ENCODE assay signal across 20 cellular contexts in the genomic region with DNA sequence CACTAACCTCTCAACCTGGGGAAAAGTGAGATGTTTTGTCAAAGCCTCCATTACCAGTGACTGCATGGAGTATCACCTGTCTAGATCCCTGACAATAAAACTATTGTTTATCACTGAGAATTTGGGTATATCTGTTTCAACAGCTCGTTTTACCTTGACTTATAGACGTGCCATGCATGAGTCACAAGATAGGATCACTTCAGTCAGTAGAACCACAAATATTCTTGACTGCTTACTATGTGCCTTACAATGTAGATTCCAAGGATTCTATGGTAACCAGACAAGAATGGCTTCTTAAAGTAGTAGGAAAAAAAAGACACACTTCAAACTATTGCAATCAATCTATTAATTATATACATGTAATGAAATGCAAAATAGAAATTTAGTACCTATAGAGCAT. TPM values are rescaled to one million over a fixed set of nuclear protein-coding genes. Genes with fewer than 3 reads are reported as not detected.
A peak's percentile ranks its signal among the peaks of the same experiment; 100 is the strongest.
DNase-seq lines count a peak whose midpoint lies in the region; ATAC-seq and TF ChIP-seq lines count a peak whose summit lies in the region.
"Had no signal": no experiment of that assay in that cellular context is flagged by ENCODE, and none has a peak within 500 bp of the region (broad histone marks: within the 10 kb centered on the region; RNA-seq: fewer than 3 reads in every experiment).

No MANE protein-coding gene starts in this region.

- H3K4me3 ChIP-seq in mammary epithelial cell (replicated peaks in 1 of 3; ENCODE audit: insufficient read depth in 1 of 3, low read depth in 2 of 3, low read length in 3 of 3) (no peak overlapping the region), breast epithelium (no peak overlapping the region), gastroesophageal sphincter (no peak overlapping the region)

- peak overlapping the region; percentile 75 for H3K27ac ChIP-seq in mammary epithelial cell (ENCODE audit: insufficient read depth, low read depth, low read length)
- H3K27ac ChIP-seq in breast epithelium: no peak overlapping the region
- no peak overlapping the region for H3K27ac ChIP-seq in gastroesophageal sphincter

- 5% methylated on average over 2 of the region's 2 CpGs for WGBS in mammary epithelial cell (ENCODE audit: low coverage, missing lambda C conversion rate)
- WGBS in gastroesophageal sphincter (ENCODE audit: low coverage in 1 of 2), 2 donors: 65 to 71% methylated on average over 1 to 2 of the region's 2 CpGs

- no peaks in the 10 kb centered on the region for H3K27me3 ChIP-seq in mammary epithelial cell (ENCODE audit: insufficient read depth, low read length)
- no peaks in the 10 kb centered on the region for H3K27me3 ChIP-seq in breast epithelium
- H3K27me3 ChIP-seq in gastroesophageal sphincter: no peaks in the 10 kb centered on the region

- no peak overlapping the region for H2AFZ ChIP-seq in mammary epithelial cell (ENCODE audit: low read depth, low read length)

- H3K4me1 ChIP-seq in mammary epithelial cell (ENCODE audit: insufficient read depth, low read length) (peaks cover 41% of the 10 kb centered on the region), breast epithelium (no peaks in the 10 kb centered on the region), gastroesophageal sphincter (no peaks in the 10 kb centered on the region)

- TF ChIP-seq CTCF in mammary epithelial cell (conservative IDR thresholded peaks at IDR 0.05 in 1 of 2, IDR thresholded peaks at IDR 0.05 in 1 of 2; ENCODE audit: extremely low read depth in 1 of 2, insufficient read depth in 1 of 2, low read depth in 1 of 2, low read length in 2 of 2) (no peak), breast epithelium (IDR thresholded peaks at IDR 0.05) (no peak), gastroesophageal sphincter (IDR thresholded peaks at IDR 0.05) (no peak)

- no peak for ATAC-seq in HG03439 (IDR thresholded peaks at IDR 0.05; ENCODE audit: unreplicated experiment)
- no peak for ATAC-seq in gastroesophageal sphincter
- ATAC-seq in HG03378 (IDR thresholded peaks at IDR 0.05; ENCODE audit: unreplicated experiment): no peak
- ATAC-seq: CD8-positive, alpha-beta T cell; Panc1 had no signal

- DNase-seq in mammary epithelial cell (peak; percentile 88), breast epithelium (ENCODE audit: low spot score in 2 of 2) (no peak), fibroblast of peridontal ligament (ENCODE audit: extremely low read depth) (peak; percentile 25), left kidney (ENCODE audit: low read depth, low spot score) (peak; percentile 20), MV-4-11 (lab: John Stamatoyannopoulos, UW) (no peak)
- DNase-seq: CD8-positive, alpha-beta T cell; HCEC 1CT; NCI-H2029; NCI-H510A treated with DMSO at 0.1 percent for 48 hours; NCI-H82; Right ventricle myocardium superior had no signal

- dilution Hi-C loops in mammary epithelial cell (cut with HindIII; ENCODE audit: low sequenced_read_pairs): no loop called here

- peak overlapping the region; percentile 1 for H3K4me2 ChIP-seq in mammary epithelial cell (ENCODE audit: insufficient read depth, low read depth, low read length)

- TF ChIP-seq POLR2A in breast epithelium (IDR thresholded peaks at IDR 0.05) (no peak), gastroesophageal sphincter (IDR thresholded peaks at IDR 0.05) (no peak)

- CTCF ChIA-PET in mammary epithelial cell (lab: Charles Lee; ENCODE audit: low non-redundant PET): interaction anchor here (0.5 kb wide), 1 partner anchor 1612 kb away, joined by 3 read pairs; no protein-coding TSS in a partner anchor

- no peak for TF ChIP-seq EP300 in gastroesophageal sphincter (IDR thresholded peaks at IDR 0.05)

- H3K36me3 ChIP-seq in mammary epithelial cell (ENCODE audit: insufficient read depth, low read length): no peaks in the 10 kb centered on the region
- H3K36me3 ChIP-seq in breast epithelium: no peaks in the 10 kb centered on the region
- H3K36me3 ChIP-seq in gastroesophageal sphincter: no peaks in the 10 kb centered on the region

- no TSS peak for BruUV-seq in mammary epithelial cell (replicated peaks; lab: Mats Ljungman, UMichigan)

- H4K20me1 ChIP-seq in mammary epithelial cell (ENCODE audit: insufficient read depth, low read length): no peaks in the 10 kb centered on the region

- H3K79me2 ChIP-seq in mammary epithelial cell (ENCODE audit: insufficient read depth, low read length): no peaks in the 10 kb centered on the region

- H3K9me3 ChIP-seq in mammary epithelial cell (replicated peaks; ENCODE audit: insufficient read depth, low read length) (no peaks in the 10 kb centered on the region), breast epithelium (no peaks in the 10 kb centered on the region), gastroesophageal sphincter (no peaks in the 10 kb centered on the region)

- H3K9ac ChIP-seq in mammary epithelial cell (ENCODE audit: insufficient read depth, low read length): no peak overlapping the region

- intact Hi-C loops in mammary epithelial cell (cut with micrococcal nuclease) (loop anchor here (10.0 kb wide), 1 partner anchor 1610 kb away; no protein-coding TSS in a partner anchor), breast epithelium (cut with DNase I; ENCODE audit: low total_unique reads) (no loop called here)

- in situ Hi-C loops in mammary epithelial cell (cut with MboI; ENCODE audit: low sequenced_read_pairs in 2 of 2): no loop called here

RNA-seq across cellular contexts. Expression of a gene that starts 55.7 kb away (rescaled TPM):
- total RNA-seq in mammary epithelial cell (not detected), breast epithelium (1 to 10 TPM in 2 of 3 donors, under 1 TPM in 1; 0.59 to 1.3 (median 1.1) TPM), gastroesophageal sphincter (1 to 10 TPM in 1 of 4 donors, under 1 TPM in 1, not detected in 2; 0.40 to 7.6 TPM)
- polyA plus RNA-seq in mammary epithelial cell: 0.07 TPM
- not detected for polyA minus RNA-seq in mammary epithelial cell
- total RNA-seq: A172; CD8-positive, alpha-beta T cell; G401; LHCN-M2; Right ventricle myocardium superior had no signal
- polyA plus RNA-seq: BJ, IgD-negative memory B cell had no signal

Comparison
In these comparisons a context has a peak if more than half of its experiments do, and no peak if none do; other contexts are left out.
1. DNase-seq: peak in mammary epithelial cell (single experiment), fibroblast of peridontal ligament (single experiment) and left kidney (single experiment); none in breast epithelium (0 of 2) and MV-4-11 (single experiment).